Comparison of ENCODE assay signal across 8 cellular contexts in genomic region chr2:119759451-119760236, GRCh38. TPM values are rescaled to one million over a fixed set of nuclear protein-coding genes. Genes with fewer than 3 reads are reported as not detected.
DNase-seq lines count a peak whose midpoint lies in the region; ATAC-seq, FAIRE-seq and TF ChIP-seq lines count a peak whose summit lies in the region.

Gene PTPN4 (plus strand): TSS chr2:119759922. CDS start chr2:119809854, 49,932 bp downstream.

- no peaks in the 10 kb centered on the region for H3F3A ChIP-seq in Loucy (ENCODE audit: low read depth)

- peaks cover 46% of the 10 kb centered on the region for H3K79me2 ChIP-seq in Loucy (ENCODE audit: insufficient read depth, low read length)

- POLR2A ChIA-PET in naive thymus-derived CD8-positive, alpha-beta T cell (lab: Charles Lee), result interaction anchor here (0.6 to 2.3 kb wide), 16 partner anchors 8 to 470 kb away, joined by 3 to 25 read pairs (median 4); partner anchors contain the start of genes TMEM177 and TMEM185B

- no peaks in the 10 kb centered on the region for H3K9me3 Mint-ChIP-seq in naive thymus-derived CD8-positive, alpha-beta T cell

- H3K9me3 ChIP-seq in Loucy (ENCODE audit: insufficient read depth, low read depth, low read length), result no peaks in the 10 kb centered on the region

- H3K4me2 ChIP-seq in Loucy (ENCODE audit: low read depth, low read length, poor library complexity, severe bottlenecking), result peak within 1 kb of the TSS; percentile 90

- TF ChIP-seq POLR2A in H54 (IDR thresholded peaks at IDR 0.05; ENCODE audit: low read depth, low read length) (peak; percentile 77), Raji (IDR thresholded peaks at IDR 0.05; ENCODE audit: insufficient read depth, low read depth, low read length) (peak; percentile 96)

- ATAC-seq in naive thymus-derived CD8-positive, alpha-beta T cell, result peak; percentile 91 to 92

- H3K9me2 ChIP-seq in Loucy (replicated peaks; ENCODE audit: low read depth, low read length), result no peaks in the 10 kb centered on the region

- no peaks in the 10 kb centered on the region for H3K27me3 ChIP-seq in Loucy (ENCODE audit: insufficient read depth, low read length, poor library complexity, severe bottlenecking)

- H4K20me1 ChIP-seq in Loucy (ENCODE audit: insufficient read depth, low read length, poor library complexity, severe bottlenecking), result peaks cover 44% of the 10 kb centered on the region

- DNase-seq in EL (peak; percentile 99), H54 (ENCODE audit: insufficient read length, low spot score) (peak; percentile 88), fibroblast of mammary gland (ENCODE audit: low read depth) (peak; percentile 97)
- peak; percentile 92 for DNase-seq in activated T-helper 9 cell treated with anti-CD3 and anti-CD28 coated beads, Interleukin-2, amount 50 U/mL, for 16 hours (ENCODE audit: low read depth)
- peak; percentile 90 to 99 (median 96) for DNase-seq in naive thymus-derived CD8-positive, alpha-beta T cell
- peak; percentile 89 to 97 (median 96) for DNase-seq in stimulated activated naive CD4-positive, alpha-beta T cell (lab: John Stamatoyannopoulos, UW)

- H3K27ac Mint-ChIP-seq in naive thymus-derived CD8-positive, alpha-beta T cell, result peak within 1 kb of the TSS; percentile 35 to 99 (median 92)

- H3K27me3 Mint-ChIP-seq in naive thymus-derived CD8-positive, alpha-beta T cell, result no peaks in the 10 kb centered on the region

- peaks cover 18 to 49% (median 43%) of the 10 kb centered on the region in 4 donors for H3K4me1 Mint-ChIP-seq in naive thymus-derived CD8-positive, alpha-beta T cell

- no peaks in the 10 kb centered on the region for H3K36me3 ChIP-seq in Loucy (ENCODE audit: insufficient read depth, low read length)

- H3K9ac ChIP-seq in Loucy (ENCODE audit: low read depth, low read length, poor library complexity, severe bottlenecking), result peak within 1 kb of the TSS; percentile 87

- H3K4me3 Mint-ChIP-seq in naive thymus-derived CD8-positive, alpha-beta T cell, result peak within 1 kb of the TSS; percentile 82 to 98 (median 94)

- H3K36me3 Mint-ChIP-seq in naive thymus-derived CD8-positive, alpha-beta T cell, result no peaks in the 10 kb centered on the region

- H3K4me3 ChIP-seq in Loucy (ENCODE audit: low read length, poor library complexity, severe bottlenecking) (peak within 1 kb of the TSS; percentile 90), fibroblast of mammary gland (ENCODE audit: control insufficient read depth, low read depth, low read length) (peak within 1 kb of the TSS; percentile 86)

- peak; percentile 98 for FAIRE-seq in H54 (lab: Jason Lieb, UNC)

- TF ChIP-seq CTCF in Loucy (conservative IDR thresholded peaks at IDR 0.05; ENCODE audit: low read length) (no peak), fibroblast of mammary gland (conservative IDR thresholded peaks at IDR 0.05; ENCODE audit: control insufficient read depth, insufficient read depth, low read depth, low read length) (no peak)

- H3K4me1 ChIP-seq in Loucy (ENCODE audit: insufficient read depth, low read length, poor library complexity, severe bottlenecking), result peaks cover 43% of the 10 kb centered on the region

- H2AFZ ChIP-seq in Loucy (ENCODE audit: low read length), result peak within 1 kb of the TSS; percentile 86

RNA-seq across cellular contexts. Expression of gene PTPN4, which starts in this region (rescaled TPM):
- 100 to 1,000 TPM; 120 to 124 TPM for total RNA-seq in naive thymus-derived CD8-positive, alpha-beta T cell
- 100 to 1,000 TPM in 1 of 3 donors, 10 to 100 TPM in 2; 79.4 to 111 (median 93.0) TPM for polyA plus RNA-seq in naive thymus-derived CD8-positive, alpha-beta T cell

Comparison
In these comparisons a context has a peak if more than half of its experiments do, and no peak if none do; other contexts are left out.
1. Peak in every context shown above with its lines: DNase-seq, ATAC-seq and H3K4me3 ChIP-seq.